In the genomic region with DNA sequence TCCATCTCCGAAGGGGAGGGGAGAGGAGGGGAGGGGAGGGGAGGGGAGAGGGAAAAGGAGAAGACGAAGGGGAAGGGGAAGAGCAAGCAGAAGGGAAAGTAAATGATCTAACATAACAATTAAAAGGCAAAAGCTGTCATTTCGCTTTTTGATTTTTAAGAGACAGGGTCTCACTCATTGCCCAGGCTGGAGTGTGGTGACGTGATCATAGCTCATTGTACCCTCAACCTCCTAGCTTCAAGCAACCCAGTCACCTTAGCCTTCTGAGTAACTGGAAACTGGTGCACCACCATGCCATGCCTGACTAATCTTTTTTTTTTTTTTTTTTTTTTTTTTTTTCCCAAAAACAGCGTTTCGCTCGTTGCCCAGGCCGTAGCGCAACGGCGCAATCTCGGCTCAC, we compare ENCODE assay signal across 20 cellular contexts. TPM values are rescaled to one million over a fixed set of nuclear protein-coding genes. Genes with fewer than 3 reads are reported as not detected.
DNase-seq lines count a peak whose midpoint lies in the region; ATAC-seq and TF ChIP-seq lines count a peak whose summit lies in the region.
"Had no signal": no experiment of that assay in that cellular context is flagged by ENCODE, and none has a peak within 500 bp of the region (broad histone marks: within the 10 kb centered on the region; RNA-seq: fewer than 3 reads in every experiment).

No MANE protein-coding gene starts in this region.

- peaks cover 39% of the 10 kb centered on the region for H3K4me1 Mint-ChIP-seq in activated CD4-positive, alpha-beta T cell treated with anti-CD3 and anti-CD28 coated beads for 36 hours
- H3K4me1 Mint-ChIP-seq in GM23338: peaks cover 32% of the 10 kb centered on the region
- H3K4me1 Mint-ChIP-seq in activated B cell treated with CpG ODN at 0.5 μM for 24 hours: peaks cover 64% of the 10 kb centered on the region
- H3K4me1 Mint-ChIP-seq in stimulated activated memory B cell treated with anti-CD40 and anti-IgM and Interleukin-4, amounts not matched to agents 10 μg/mL and 1 μg/mL and 100 μg/mL, for 72 hours: peaks cover 54% of the 10 kb centered on the region

- ATAC-seq in activated CD4-positive, alpha-beta T cell treated with anti-CD3 and anti-CD28 coated beads for 36 hours: peak; percentile 53
- ATAC-seq in GM23338: no peak; the same call in 2 of the 3 replicates
- ATAC-seq in activated B cell treated with CpG ODN at 0.5 μM for 24 hours (ENCODE audit: low read depth): peak; percentile 45
- peak; percentile 70 for ATAC-seq in stimulated activated memory B cell treated with anti-CD40 and anti-IgM and Interleukin-4, amounts not matched to agents 10 μg/mL and 1 μg/mL and 100 μg/mL, for 72 hours
- no peak for ATAC-seq in HG03565 (IDR thresholded peaks at IDR 0.05; ENCODE audit: unreplicated experiment)
- ATAC-seq: A549 had no signal

- POLR2A ChIA-PET in activated CD4-positive, alpha-beta T cell treated with anti-CD3 and anti-CD28 coated beads for 36 hours (lab: Charles Lee): interaction anchor here (0.7 kb wide), 1 partner anchor 860 kb away, joined by 4 read pairs; no protein-coding TSS in a partner anchor
- POLR2A ChIA-PET in activated B cell treated with CpG ODN at 0.5 μM for 24 hours (lab: Charles Lee): interaction anchor here (0.6 to 4.9 kb wide), 8 partner anchors 10 to 332 kb away, joined by 3 to 37 read pairs (median 4); partner anchors contain the start of genes ADAM10 and MINDY2

- peaks cover 11% of the 10 kb centered on the region for H3K36me3 Mint-ChIP-seq in activated CD4-positive, alpha-beta T cell treated with anti-CD3 and anti-CD28 coated beads for 36 hours (ENCODE audit: low read depth)
- H3K36me3 Mint-ChIP-seq in GM23338 (ENCODE audit: low read depth) (no peaks in the 10 kb centered on the region), activated B cell treated with CpG ODN at 0.5 μM for 24 hours (ENCODE audit: low read depth) (peaks cover 7% of the 10 kb centered on the region)
- H3K36me3 Mint-ChIP-seq in stimulated activated memory B cell treated with anti-CD40 and anti-IgM and Interleukin-4, amounts not matched to agents 10 μg/mL and 1 μg/mL and 100 μg/mL, for 72 hours: no peaks in the 10 kb centered on the region

- no peaks in the 10 kb centered on the region for H3K36me3 ChIP-seq in GM23338 (ENCODE audit: insufficient read depth)
- H3K36me3 ChIP-seq: Peyer's patch had no signal

- H3K27ac Mint-ChIP-seq in activated CD4-positive, alpha-beta T cell treated with anti-CD3 and anti-CD28 coated beads for 36 hours: no peak overlapping the region
- H3K27ac Mint-ChIP-seq in GM23338 (no peak overlapping the region), activated B cell treated with CpG ODN at 0.5 μM for 24 hours (peak overlapping the region; percentile 78)
- H3K27ac Mint-ChIP-seq in stimulated activated memory B cell treated with anti-CD40 and anti-IgM and Interleukin-4, amounts not matched to agents 10 μg/mL and 1 μg/mL and 100 μg/mL, for 72 hours: peak overlapping the region; percentile 80

- H3K4me1 ChIP-seq in GM23338 (ENCODE audit: insufficient read depth): peaks cover 8% of the 10 kb centered on the region; the same call in 1 of the 2 replicates

- no peak overlapping the region for H3K27ac ChIP-seq in GM23338 (ENCODE audit: low read depth)
- H3K27ac ChIP-seq: A549, Peyer's patch had no signal

- TF ChIP-seq CTCF in GM23338 (conservative IDR thresholded peaks at IDR 0.05; ENCODE audit: low read depth in 2 of 2) (no peak), activated B cell treated with CpG ODN at 0.5 μM for 24 hours (IDR thresholded peaks at IDR 0.05) (no peak)

- H3K79me2 ChIP-seq in GM23338 (replicated peaks; ENCODE audit: insufficient read depth): peaks cover 100% of the 10 kb centered on the region

- peaks cover 51% of the 10 kb centered on the region for H4K20me1 ChIP-seq in GM23338 (replicated peaks; ENCODE audit: insufficient read depth)

- H3F3A ChIP-seq in GM23338 (replicated peaks; ENCODE audit: low read depth): no peaks in the 10 kb centered on the region

- no peaks in the 10 kb centered on the region for H3K9me2 ChIP-seq in GM23338 (ENCODE audit: insufficient read depth)
- H3K9me2 ChIP-seq: SK-N-SH had no signal

- H3K4me2 ChIP-seq in GM23338: no peak overlapping the region
- H3K4me2 ChIP-seq: A549, SK-N-SH had no signal

- no peak overlapping the region for H3K4me3 Mint-ChIP-seq in activated CD4-positive, alpha-beta T cell treated with anti-CD3 and anti-CD28 coated beads for 36 hours
- H3K4me3 Mint-ChIP-seq in GM23338 (no peak overlapping the region), activated B cell treated with CpG ODN at 0.5 μM for 24 hours (peak overlapping the region; percentile 74)
- peak overlapping the region; percentile 70 for H3K4me3 Mint-ChIP-seq in stimulated activated memory B cell treated with anti-CD40 and anti-IgM and Interleukin-4, amounts not matched to agents 10 μg/mL and 1 μg/mL and 100 μg/mL, for 72 hours

- no peak overlapping the region for H2AFZ ChIP-seq in GM23338

- no peak for DNase-seq in activated CD4-positive, alpha-beta T cell treated with anti-CD3 and anti-CD28 coated beads for 36 hours
- no peak for DNase-seq in activated CD4-positive, alpha-beta T cell treated with anti-CD3 and anti-CD28 coated beads, Interleukin-2, amount 50 U/mL, for 1 hour
- DNase-seq in GM23338 (ENCODE audit: low spot score): peak; percentile 36
- DNase-seq in activated B cell treated with CpG ODN at 0.5 μM for 24 hours: no peak
- DNase-seq in stimulated activated CD4-positive, alpha-beta T cell treated with anti-CD3 and anti-CD28 coated beads, Interleukin-4, amount 100 ng/mL, for 24 hours: no peak
- no peak for DNase-seq in stimulated activated CD4-positive, alpha-beta T cell treated with anti-CD3 and anti-CD28 coated beads, Interleukin-2, amount 100 ng/mL, for 24 hours
- DNase-seq: CD8-positive, alpha-beta memory T cell; EL; GOT3; HFFc6; Kasumi-1; NCI-H2029; NCI-H2227 treated with DMSO at 0.1 percent for 48 hours; Peyer's patch; Right ventricle myocardium superior; SK-N-SH; T-helper 1 cell had no signal

- no peaks in the 10 kb centered on the region for H3K27me3 ChIP-seq in GM23338 (ENCODE audit: insufficient read depth)
- H3K27me3 ChIP-seq: Peyer's patch had no signal

- intact Hi-C loops in activated CD4-positive, alpha-beta T cell treated with anti-CD3 and anti-CD28 coated beads for 36 hours (cut with DNase I, micrococcal nuclease): no loop called here
- intact Hi-C loops in activated B cell treated with CpG ODN at 0.5 μM for 24 hours (cut with micrococcal nuclease): loop anchor here (1.0 to 5.0 kb wide), 2 partner anchors 22 to 35 kb away; partner anchors contain the start of gene ADAM10

- no peaks in the 10 kb centered on the region for H3K9me3 Mint-ChIP-seq in activated CD4-positive, alpha-beta T cell treated with anti-CD3 and anti-CD28 coated beads for 36 hours (ENCODE audit: low read depth)
- H3K9me3 Mint-ChIP-seq in GM23338 (no peaks in the 10 kb centered on the region), activated B cell treated with CpG ODN at 0.5 μM for 24 hours (no peaks in the 10 kb centered on the region)
- no peaks in the 10 kb centered on the region for H3K9me3 Mint-ChIP-seq in stimulated activated memory B cell treated with anti-CD40 and anti-IgM and Interleukin-4, amounts not matched to agents 10 μg/mL and 1 μg/mL and 100 μg/mL, for 72 hours
- H3K9me3 Mint-ChIP-seq: CD8-positive, alpha-beta memory T cell had no signal

- CTCF ChIA-PET in activated CD4-positive, alpha-beta T cell treated with anti-CD3 and anti-CD28 coated beads for 36 hours (lab: Charles Lee): interaction anchor here (1.5 to 1.7 kb wide), 2 partner anchors 13 to 15 kb away, joined by 4 to 5 read pairs; no protein-coding TSS in a partner anchor
- CTCF ChIA-PET in activated B cell treated with CpG ODN at 0.5 μM for 24 hours (lab: Charles Lee): no interaction called here

- no peak overlapping the region for H3K4me3 ChIP-seq in GM23338
- H3K4me3 ChIP-seq: A549, Peyer's patch had no signal

- no peaks in the 10 kb centered on the region for H3K27me3 Mint-ChIP-seq in activated CD4-positive, alpha-beta T cell treated with anti-CD3 and anti-CD28 coated beads for 36 hours
- peaks cover 10% of the 10 kb centered on the region for H3K27me3 Mint-ChIP-seq in GM23338 (ENCODE audit: insufficient read depth, low read depth, poor library complexity)
- no peaks in the 10 kb centered on the region for H3K27me3 Mint-ChIP-seq in activated B cell treated with CpG ODN at 0.5 μM for 24 hours
- H3K27me3 Mint-ChIP-seq in stimulated activated memory B cell treated with anti-CD40 and anti-IgM and Interleukin-4, amounts not matched to agents 10 μg/mL and 1 μg/mL and 100 μg/mL, for 72 hours: no peaks in the 10 kb centered on the region
- H3K27me3 Mint-ChIP-seq: CD8-positive, alpha-beta memory T cell had no signal

RNA-seq across cellular contexts. Expression of gene ADAM10, which starts 22.6 kb away (rescaled TPM):
- 10 to 100 TPM; 74.5 to 82.0 TPM for total RNA-seq in activated CD4-positive, alpha-beta T cell treated with anti-CD3 and anti-CD28 coated beads for 36 hours
- total RNA-seq in GM23338 (2014; rRNA removed; shearing (Covaris generic)): 114 and 135 TPM in 2 replicates
- 19.5 and 25.0 TPM in 2 replicates for polyA plus RNA-seq in GM23338 (2016; fragmentation: Nextera tagmentation; extraction: Ambion mirVana)
- total RNA-seq in activated B cell treated with CpG ODN at 0.5 μM for 24 hours: 87.7 and 91.6 TPM in 2 replicates

RNA-seq across cellular contexts. Expression of gene MINDY2, which starts 44.2 kb away (rescaled TPM):
- total RNA-seq in activated CD4-positive, alpha-beta T cell treated with anti-CD3 and anti-CD28 coated beads for 36 hours: 1 to 10 TPM; 8.2 to 9.2 TPM
- 36.3 and 40.3 TPM in 2 replicates for total RNA-seq in GM23338 (2014; rRNA removed; shearing (Covaris generic))
- polyA plus RNA-seq in GM23338 (2016; fragmentation: Nextera tagmentation; extraction: Ambion mirVana): 34.0 and 47.9 TPM in 2 replicates
- 5.8 and 6.2 TPM in 2 replicates for total RNA-seq in activated B cell treated with CpG ODN at 0.5 μM for 24 hours

Comparison
In these comparisons a context has a peak if more than half of its experiments do, and no peak if none do; other contexts are left out.
1. ATAC-seq: peak in activated CD4-positive, alpha-beta T cell treated with anti-CD3 and anti-CD28 coated beads for 36 hours (single experiment), activated B cell treated with CpG ODN at 0.5 μM for 24 hours (single experiment) and stimulated activated memory B cell treated with anti-CD40 and anti-IgM and Interleukin-4, amounts not matched to agents 10 μg/mL and 1 μg/mL and 100 μg/mL, for 72 hours (single experiment); none in GM23338 (single experiment) and HG03565 (single experiment).
2. H3K27ac Mint-ChIP-seq: peak in activated B cell treated with CpG ODN at 0.5 μM for 24 hours (single experiment) and stimulated activated memory B cell treated with anti-CD40 and anti-IgM and Interleukin-4, amounts not matched to agents 10 μg/mL and 1 μg/mL and 100 μg/mL, for 72 hours (single experiment); none in activated CD4-positive, alpha-beta T cell treated with anti-CD3 and anti-CD28 coated beads for 36 hours (single experiment) and GM23338 (single experiment).
3. H3K4me3 Mint-ChIP-seq: peak in activated B cell treated with CpG ODN at 0.5 μM for 24 hours (single experiment) and stimulated activated memory B cell treated with anti-CD40 and anti-IgM and Interleukin-4, amounts not matched to agents 10 μg/mL and 1 μg/mL and 100 μg/mL, for 72 hours (single experiment); none in activated CD4-positive, alpha-beta T cell treated with anti-CD3 and anti-CD28 coated beads for 36 hours (single experiment) and GM23338 (single experiment).